In genomic region chr4:52712172-52712990, GRCh38 we compare ENCODE assay signal across 8 cellular contexts. TPM values are rescaled to one million over a fixed set of nuclear protein-coding genes. Genes with fewer than 3 reads are reported as not detected.
DNase-seq lines count a peak whose midpoint lies in the region; ATAC-seq and TF ChIP-seq lines count a peak whose summit lies in the region.

No MANE protein-coding gene starts in this region.

- H3K27me3 ChIP-seq in hepatocyte (no peaks in the 10 kb centered on the region), WERI-Rb-1 (ENCODE audit: insufficient read depth, low read depth, severe bottlenecking) (peaks cover 74% of the 10 kb centered on the region)

- no peaks in the 10 kb centered on the region for H3K9me2 ChIP-seq in hepatocyte (replicated peaks; ENCODE audit: insufficient read depth)

- DNase-seq in NCI-H1930 (lab: John Stamatoyannopoulos, UW) = peak; percentile 95
- DNase-seq in T1000 (lab: John Stamatoyannopoulos, UW) = peak; percentile 99
- peak; percentile 98 for DNase-seq in astrocyte of the spinal cord (ENCODE audit: low read depth, low spot score)
- peak; percentile 98 for DNase-seq in hepatocyte (ENCODE audit: low spot score)
- peak; percentile 96 for DNase-seq in retina
- DNase-seq in WERI-Rb-1 = no peak

- peaks cover 9% of the 10 kb centered on the region for H4K20me1 ChIP-seq in hepatocyte (ENCODE audit: insufficient read depth, poor library complexity, severe bottlenecking)

- peaks cover 17% of the 10 kb centered on the region for H3K4me1 ChIP-seq in hepatocyte (ENCODE audit: insufficient read depth)

- under 1% methylated on average over 81 of the region's 86 CpGs for WGBS in hepatocyte (ENCODE audit: low lambda C conversion rate, missing lambda C conversion rate)

- TF ChIP-seq CTCF in astrocyte of the spinal cord (IDR thresholded peaks at IDR 0.05; ENCODE audit: low read depth, low read length) (no peak), hepatocyte (IDR thresholded peaks at IDR 0.05; ENCODE audit: poor library complexity) (no peak), WERI-Rb-1 (IDR thresholded peaks at IDR 0.05; ENCODE audit: low read depth, low read length) (no peak)

- H3K36me3 ChIP-seq in hepatocyte (replicated peaks; ENCODE audit: insufficient read depth, low read depth) (no peaks in the 10 kb centered on the region), WERI-Rb-1 (no peaks in the 10 kb centered on the region)

- H3K27ac ChIP-seq in hepatocyte (peak overlapping the region; percentile 92), WERI-Rb-1 (no peak overlapping the region)

- peak; percentile 72 for ATAC-seq in GM18508 (IDR thresholded peaks at IDR 0.05; ENCODE audit: insufficient read depth, unreplicated experiment)
- ATAC-seq in HG02973 (IDR thresholded peaks at IDR 0.05; ENCODE audit: unreplicated experiment) = peak; percentile 90

- no peaks in the 10 kb centered on the region for H3K9me3 ChIP-seq in hepatocyte (ENCODE audit: low read depth)
- H3K9me3 ChIP-seq in WERI-Rb-1 (ENCODE audit: severe bottlenecking) = peaks cover 17% of the 10 kb centered on the region

- H3K4me2 ChIP-seq in hepatocyte = peak overlapping the region; percentile 93

- in situ Hi-C loops in astrocyte of the spinal cord (cut with HindIII; ENCODE audit: low sequenced_read_pairs) = no loop called here

- H3K4me3 ChIP-seq in astrocyte of the spinal cord (ENCODE audit: low read depth, low read length) = peak overlapping the region; percentile 74
- peak overlapping the region; percentile 57 for H3K4me3 ChIP-seq in hepatocyte
- no peak overlapping the region for H3K4me3 ChIP-seq in WERI-Rb-1 (ENCODE audit: low read depth, low read length)

- peak overlapping the region; percentile 73 for H2AFZ ChIP-seq in hepatocyte

- peaks cover 23% of the 10 kb centered on the region for H3K79me2 ChIP-seq in hepatocyte

RNA-seq across cellular contexts. Expression of gene ERVMER34-1, which starts 38.8 kb away (rescaled TPM):
- 4.6 and 8.0 TPM in 2 replicates for total RNA-seq in hepatocyte
- 1.3 and 3.3 TPM in 2 replicates for polyA plus RNA-seq in hepatocyte

RNA-seq across cellular contexts. Expression of gene USP46, which starts 53.3 kb away (rescaled TPM):
- 34.0 and 36.3 TPM in 2 replicates for total RNA-seq in hepatocyte
- polyA plus RNA-seq in hepatocyte = 17.8 and 20.7 TPM in 2 replicates
